9 cellular contexts compared by ENCODE assay signal in the genomic region with DNA sequence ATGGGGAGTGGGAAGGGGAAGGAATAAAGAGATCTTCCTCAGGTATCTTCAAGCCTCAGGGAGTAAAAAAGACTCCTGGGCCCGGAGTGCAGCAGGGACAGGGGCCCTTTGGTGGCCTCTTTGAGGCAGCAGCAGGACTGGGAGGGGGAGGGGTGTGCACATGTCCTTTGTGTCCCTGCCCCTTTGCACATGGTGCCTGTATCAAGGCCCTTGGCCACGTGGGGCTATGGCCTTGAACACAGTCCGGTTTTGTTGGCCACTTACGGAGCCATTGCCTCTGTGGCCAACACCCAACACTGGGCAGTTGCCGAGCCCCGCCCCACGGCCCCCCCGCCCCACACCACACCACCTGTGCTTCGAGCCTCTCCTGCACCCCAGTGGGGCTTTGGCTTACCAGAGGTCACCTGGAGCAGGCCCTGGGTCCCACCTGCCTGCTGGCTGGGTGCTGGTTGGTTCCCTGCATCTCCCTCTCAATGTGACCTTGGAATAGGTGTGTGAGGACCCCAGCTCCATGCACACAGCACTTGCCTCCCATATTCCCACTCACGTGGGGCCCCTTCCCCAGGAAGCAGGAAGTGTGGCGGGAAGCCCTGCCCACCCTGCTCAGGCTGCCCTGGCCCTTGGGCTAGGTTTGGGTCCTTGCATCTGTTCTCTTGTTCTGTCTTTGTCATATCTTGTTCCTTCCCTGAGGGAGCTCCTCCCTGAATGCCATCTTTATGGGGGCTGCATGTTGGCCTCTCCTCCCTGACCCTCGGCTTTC. TPM values are rescaled to one million over a fixed set of nuclear protein-coding genes. Genes with fewer than 3 reads are reported as not detected.
DNase-seq lines count a peak whose midpoint lies in the region; ATAC-seq and TF ChIP-seq lines count a peak whose summit lies in the region.
"Had no signal": no experiment of that assay in that cellular context is flagged by ENCODE, and none has a peak within 500 bp of the region (broad histone marks: within the 10 kb centered on the region; RNA-seq: fewer than 3 reads in every experiment).

No MANE protein-coding gene starts in this region.

- H3K4me1 ChIP-seq in Karpas-422 (ENCODE audit: low read length) (peaks cover 34% of the 10 kb centered on the region), neuronal stem cell (ENCODE audit: control insufficient read depth in 2 of 2, insufficient read depth in 1 of 2, low read depth in 1 of 2, low read length in 2 of 2) (peaks cover 32 to 51% of the 10 kb centered on the region in 2 donors)

- H2BK5ac ChIP-seq in neuronal stem cell (ENCODE audit: low read length) = no peak overlapping the region

- peak overlapping the region; percentile 77 for H3K27ac Mint-ChIP-seq in Calu3 (ENCODE audit: unreplicated experiment)
- H3K27ac Mint-ChIP-seq in central memory CD8-positive, alpha-beta T cell (ENCODE audit: low read depth) = peak overlapping the region; percentile 60

- no peaks in the 10 kb centered on the region for H3K79me2 ChIP-seq in Karpas-422 (ENCODE audit: low read length)

- H4K91ac ChIP-seq in neuronal stem cell (ENCODE audit: low read depth, low read length, poor library complexity) = no peak overlapping the region

- no peaks in the 10 kb centered on the region for H4K20me1 ChIP-seq in Karpas-422 (ENCODE audit: insufficient read depth, low read depth, low read length)

- peak overlapping the region; percentile 100 for H3K23ac ChIP-seq in neuronal stem cell (ENCODE audit: low read depth, low read length, poor library complexity)

- peak overlapping the region; percentile 52 for H3K18ac ChIP-seq in neuronal stem cell (ENCODE audit: low read length)

- TF ChIP-seq CTCF in Calu3 (IDR thresholded peaks at IDR 0.05; ENCODE audit: unreplicated experiment) = no peak

- peaks cover 5% of the 10 kb centered on the region for H3K79me1 ChIP-seq in neuronal stem cell (ENCODE audit: low read depth, low read length)

- peak overlapping the region; percentile 73 for H2AK5ac ChIP-seq in neuronal stem cell (ENCODE audit: low read depth, low read length)

- H3K9me3 ChIP-seq in Karpas-422 (ENCODE audit: low read length) = no peaks in the 10 kb centered on the region
- peaks cover 0 to 2% of the 10 kb centered on the region in 2 donors for H3K9me3 ChIP-seq in neuronal stem cell (replicated peaks in 1 of 2; ENCODE audit: control insufficient read depth in 2 of 2, insufficient read depth in 1 of 2, low read depth in 1 of 2, low read length in 2 of 2)
- H3K9me3 ChIP-seq: ascending aorta, SJCRH30 had no signal

- H3K4ac ChIP-seq in neuronal stem cell (ENCODE audit: low read length) = no peak overlapping the region

- H3K4me3 ChIP-seq in Karpas-422 (ENCODE audit: low read length) (no peak overlapping the region), neuronal stem cell (ENCODE audit: low read length in 2 of 2) (no peak overlapping the region)
- H3K4me3 ChIP-seq: SJCRH30 had no signal

- H2BK15ac ChIP-seq in neuronal stem cell (ENCODE audit: low read length) = peak overlapping the region; percentile 61

- BruUV-seq in Calu3 (replicated peaks; lab: Mats Ljungman, UMichigan) = no TSS peak

- peaks cover 65% of the 10 kb centered on the region for H3K36me3 Mint-ChIP-seq in Calu3 (ENCODE audit: insufficient read depth, unreplicated experiment)
- peaks cover 18% of the 10 kb centered on the region for H3K36me3 Mint-ChIP-seq in central memory CD8-positive, alpha-beta T cell (ENCODE audit: insufficient read depth)

- H3K4me1 Mint-ChIP-seq in Calu3 (ENCODE audit: low read depth, unreplicated experiment) = peaks cover 20% of the 10 kb centered on the region
- peaks cover 44% of the 10 kb centered on the region for H3K4me1 Mint-ChIP-seq in central memory CD8-positive, alpha-beta T cell

- no peaks in the 10 kb centered on the region for H3K27me3 Mint-ChIP-seq in Calu3 (ENCODE audit: unreplicated experiment)
- no peaks in the 10 kb centered on the region for H3K27me3 Mint-ChIP-seq in central memory CD8-positive, alpha-beta T cell

- H3K27me3 ChIP-seq in Karpas-422 (ENCODE audit: low read length) (no peaks in the 10 kb centered on the region), neuronal stem cell (ENCODE audit: control insufficient read depth in 3 of 3, insufficient read depth in 3 of 3, low read depth in 1 of 3, low read length in 3 of 3) (peaks cover 0 to 13% (median 0%) of the 10 kb centered on the region in 3 experiments)
- H3K27me3 ChIP-seq: ascending aorta, SJCRH30 had no signal

- no peak for ATAC-seq in central memory CD8-positive, alpha-beta T cell (replicated peaks; ENCODE audit: extremely low read depth, poor library complexity, severe bottlenecking)
- ATAC-seq in GM18867 (IDR thresholded peaks at IDR 0.05; ENCODE audit: unreplicated experiment) = no peak
- ATAC-seq in GM19463 (IDR thresholded peaks at IDR 0.05; ENCODE audit: unreplicated experiment) = no peak

- no peaks in the 10 kb centered on the region for H3K9me2 ChIP-seq in Karpas-422 (replicated peaks; ENCODE audit: insufficient read depth, low read length)

- CTCF ChIA-PET in Calu3 (lab: Charles Lee) = interaction anchor here (0.5 to 1.1 kb wide), 3 partner anchors 9 to 31 kb away, joined by 4 read pairs; partner anchors contain the start of genes FBXO24 and LRCH4

- no peak overlapping the region for H3K14ac ChIP-seq in neuronal stem cell (ENCODE audit: low read length)

- no peak overlapping the region for H3K9ac ChIP-seq in Karpas-422 (ENCODE audit: low read length)
- H3K9ac ChIP-seq in neuronal stem cell (ENCODE audit: low read depth, low read length, poor library complexity) = no peak overlapping the region

- peak overlapping the region; percentile 7 for H3K4me2 ChIP-seq in Karpas-422 (ENCODE audit: low read depth, low read length, poor library complexity, severe bottlenecking)
- no peak overlapping the region for H3K4me2 ChIP-seq in neuronal stem cell (ENCODE audit: insufficient read depth, low read length, poor library complexity, severe bottlenecking)

- no peak for DNase-seq in Calu3
- DNase-seq in Karpas-422 = peak; percentile 52
- DNase-seq in central memory CD8-positive, alpha-beta T cell (ENCODE audit: low spot score in 2 of 2) = no peak
- no peak for DNase-seq in neuronal stem cell (ENCODE audit: low spot score)
- no peak for DNase-seq in retina

- H3K9me3 Mint-ChIP-seq in Calu3 (ENCODE audit: low read depth, unreplicated experiment) = no peaks in the 10 kb centered on the region
- H3K9me3 Mint-ChIP-seq in central memory CD8-positive, alpha-beta T cell = no peaks in the 10 kb centered on the region

- intact Hi-C loops in Calu3 (cut with micrococcal nuclease; ENCODE audit: unreplicated experiment) = no loop called here

- H3K36me3 ChIP-seq in Karpas-422 (ENCODE audit: insufficient read depth, low read length) = no peaks in the 10 kb centered on the region
- peaks cover 0 to 2% of the 10 kb centered on the region in 2 donors for H3K36me3 ChIP-seq in neuronal stem cell (replicated peaks in 1 of 2; ENCODE audit: control insufficient read depth in 2 of 2, insufficient read depth in 2 of 2, low read length in 2 of 2)
- H3K36me3 ChIP-seq: SJCRH30 had no signal

- H3K27ac ChIP-seq in Karpas-422 (ENCODE audit: low read length) (no peak overlapping the region), neuronal stem cell (replicated peaks; ENCODE audit: low read length) (no peak overlapping the region)
- H3K27ac ChIP-seq: SJCRH30 had no signal

- no peak overlapping the region for H2BK12ac ChIP-seq in neuronal stem cell (ENCODE audit: low read length)

- H4K8ac ChIP-seq in neuronal stem cell (ENCODE audit: low read depth, low read length) = no peak overlapping the region

- peak overlapping the region; percentile 53 for H3K4me3 Mint-ChIP-seq in Calu3 (ENCODE audit: low read depth, unreplicated experiment)
- H3K4me3 Mint-ChIP-seq in central memory CD8-positive, alpha-beta T cell = peak overlapping the region; percentile 33

- no CpG with 5 or more reads among the region's 12 CpGs for WGBS in neuronal stem cell (ENCODE audit: extremely low coverage in 2 of 2, insufficient read length in 2 of 2, insufficient replicate concordance in 1 of 2), 2 donors

- H2AFZ ChIP-seq in Karpas-422 (ENCODE audit: low read length) (no peak overlapping the region), neuronal stem cell (ENCODE audit: low read length) (no peak overlapping the region)

- no peak overlapping the region for H2BK120ac ChIP-seq in neuronal stem cell (ENCODE audit: low read depth, low read length)

RNA-seq across cellular contexts. Expression of gene SAP25, which starts 5.3 kb away (rescaled TPM):
- total RNA-seq in Calu3 (2022) = 3.1 and 3.2 TPM in 2 replicates
- total RNA-seq in Karpas-422 (2014; rRNA removed; shearing (Covaris generic); ENCODE audit: low replicate concordance) = 2.5 and 4.9 TPM in 2 replicates
- 4.0 TPM for polyA plus RNA-seq in neuronal stem cell (2013, experiment 1 of 2)
- polyA plus RNA-seq in neuronal stem cell (2013, experiment 2 of 2) = 3.4 TPM

RNA-seq across cellular contexts. Expression of gene LRCH4, which starts 17.6 kb away (rescaled TPM):
- 29.0 and 34.6 TPM in 2 replicates for total RNA-seq in Calu3 (2022)
- total RNA-seq in Karpas-422 (2014; rRNA removed; shearing (Covaris generic); ENCODE audit: low replicate concordance) = 11.9 and 33.5 TPM in 2 replicates
- 30.1 TPM for polyA plus RNA-seq in neuronal stem cell (2013, experiment 1 of 2)
- polyA plus RNA-seq in neuronal stem cell (2013, experiment 2 of 2) = 28.3 TPM

RNA-seq across cellular contexts. Expression of gene FBXO24, which starts 17.8 kb away (rescaled TPM):
- total RNA-seq in Calu3 (2022) = 0.29 and 0.66 TPM in 2 replicates
- 1.0 TPM in 1 of 2 replicates, not detected in the other for total RNA-seq in Karpas-422 (2014; rRNA removed; shearing (Covaris generic); ENCODE audit: low replicate concordance)
- polyA plus RNA-seq in neuronal stem cell (2013, experiment 1 of 2) = 1.2 TPM
- 1.1 TPM for polyA plus RNA-seq in neuronal stem cell (2013, experiment 2 of 2)
- total RNA-seq: ascending aorta, SJCRH30 had no signal

RNA-seq across cellular contexts. Expression of gene AGFG2, which starts 29.4 kb away (rescaled TPM):
- 45.6 and 63.1 TPM in 2 replicates for total RNA-seq in Calu3 (2022)
- 5.7 and 6.7 TPM in 2 replicates for total RNA-seq in Karpas-422 (2014; rRNA removed; shearing (Covaris generic); ENCODE audit: low replicate concordance)
- polyA plus RNA-seq in neuronal stem cell (2013, experiment 1 of 2) = 3.2 TPM
- polyA plus RNA-seq in neuronal stem cell (2013, experiment 2 of 2) = 4.6 TPM

RNA-seq across cellular contexts. Expression of gene PCOLCE, which starts 33.8 kb away (rescaled TPM):
- 4.4 and 6.1 TPM in 2 replicates for total RNA-seq in Calu3 (2022)
- total RNA-seq in Karpas-422 (2014; rRNA removed; shearing (Covaris generic); ENCODE audit: low replicate concordance) = 2.8 and 12.3 TPM in 2 replicates
- 24.7 TPM for polyA plus RNA-seq in neuronal stem cell (2013, experiment 1 of 2)
- 24.4 TPM for polyA plus RNA-seq in neuronal stem cell (2013, experiment 2 of 2)
